In the genomic region with DNA sequence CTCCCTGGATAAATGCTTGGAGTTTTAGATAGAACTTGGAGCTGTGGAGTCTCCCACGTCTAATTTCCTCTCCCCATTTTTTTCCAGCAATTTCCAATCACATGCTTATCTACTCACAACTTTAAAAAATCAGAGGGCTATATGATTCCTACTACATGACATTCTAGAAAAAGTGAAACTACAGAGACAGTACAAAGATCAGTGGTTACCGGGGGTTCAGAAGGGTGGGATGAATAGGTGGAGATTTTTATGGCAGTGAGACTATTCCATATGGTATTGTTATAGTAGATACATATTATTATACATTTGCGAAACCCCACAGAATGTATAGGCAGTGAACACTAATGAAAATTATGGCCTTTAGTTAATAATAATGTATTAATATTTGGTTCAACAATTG, we compare ENCODE assay signal across 16 cellular contexts. TPM values are rescaled to one million over a fixed set of nuclear protein-coding genes. Genes with fewer than 3 reads are reported as not detected.
DNase-seq lines count a peak whose midpoint lies in the region; FAIRE-seq and TF ChIP-seq lines count a peak whose summit lies in the region.
"Had no signal": no experiment of that assay in that cellular context is flagged by ENCODE, and none has a peak within 500 bp of the region (broad histone marks: within the 10 kb centered on the region; RNA-seq: fewer than 3 reads in every experiment).

No MANE protein-coding gene starts in this region.

- no peak for TF ChIP-seq POLR2A in breast epithelium (IDR thresholded peaks at IDR 0.05)
- no peak for TF ChIP-seq POLR2A in endothelial cell of umbilical vein (IDR thresholded peaks at IDR 0.05; ENCODE audit: low read depth, low read length)
- no peak for TF ChIP-seq POLR2A in suprapubic skin (IDR thresholded peaks at IDR 0.05)

- H3K27me3 ChIP-seq in breast epithelium (no peaks in the 10 kb centered on the region), endothelial cell of umbilical vein (ENCODE audit: control insufficient read depth in 2 of 2, insufficient read depth in 2 of 2, low read length in 2 of 2) (no peaks in the 10 kb centered on the region), suprapubic skin (no peaks in the 10 kb centered on the region)

- no peak overlapping the region for H2AFZ ChIP-seq in endothelial cell of umbilical vein (ENCODE audit: low read depth, low read length)

- POLR2A ChIA-PET in MCF 10A (lab: Yijun Ruan, JAX) = no interaction called here
- POLR2A ChIA-PET in endothelial cell of umbilical vein (lab: Charles Lee) = no interaction called here
- POLR2A ChIA-PET in HEK293T (lab: Yijun Ruan, JAX) = no interaction called here

- H3K4me1 ChIP-seq in breast epithelium (peaks cover 0 to 16% of the 10 kb centered on the region in 2 donors), endothelial cell of umbilical vein (ENCODE audit: control insufficient read depth, extremely low read depth, insufficient read depth, low read length) (peaks cover 38% of the 10 kb centered on the region), suprapubic skin (peaks cover 36% of the 10 kb centered on the region)

- H3K79me2 ChIP-seq in endothelial cell of umbilical vein (ENCODE audit: control insufficient read depth, insufficient read depth, low read length) = peaks cover 63% of the 10 kb centered on the region

- DNase-seq in MCF 10A (ENCODE audit: unreplicated experiment) (no peak), breast epithelium (ENCODE audit: low spot score in 2 of 2) (no peak), endothelial cell of umbilical vein (ENCODE audit: low read depth, low spot score) (no peak), suprapubic skin (ENCODE audit: low spot score in 2 of 2) (no peak), GM10266 (ENCODE audit: extremely low spot score) (no peak), HEK293T (ENCODE audit: extremely low spot score) (no peak)
- DNase-seq in central memory CD4-positive, alpha-beta T cell = no peak
- DNase-seq: 8988T, DMS 273 treated with DMSO at 0.1 percent for 48 hours, NCI-H1048, NCI-H146, NCI-H2081 treated with DMSO at 0.1 percent for 48 hours, NCI-H526 treated with DMSO at 0.1 percent for 48 hours had no signal

- no peak for FAIRE-seq in endothelial cell of umbilical vein (lab: Jason Lieb, UNC)
- FAIRE-seq: H54 had no signal

- H3K4me3 ChIP-seq in breast epithelium = no peak overlapping the region
- no peak overlapping the region for H3K4me3 ChIP-seq in endothelial cell of umbilical vein (replicated peaks in 1 of 3; ENCODE audit: insufficient read depth in 1 of 3, low read depth in 1 of 3, low read length in 3 of 3)
- H3K4me3 ChIP-seq in suprapubic skin = no peak overlapping the region

- no peaks in the 10 kb centered on the region for H3K36me3 ChIP-seq in breast epithelium
- peaks cover 0 to 2% of the 10 kb centered on the region in 2 experiments for H3K36me3 ChIP-seq in endothelial cell of umbilical vein (ENCODE audit: control insufficient read depth in 2 of 2, extremely low read depth in 1 of 2, insufficient read depth in 2 of 2, low read length in 2 of 2)
- H3K36me3 ChIP-seq in suprapubic skin = no peaks in the 10 kb centered on the region

- peak overlapping the region; percentile 16 for H3K4me2 ChIP-seq in endothelial cell of umbilical vein (ENCODE audit: insufficient read depth, low read length)

- CTCF ChIA-PET in MCF 10A (lab: Yijun Ruan, JAX) (interaction anchor here (0.6 to 1.7 kb wide), 3 partner anchors 23 to 85 kb away, joined by 4 to 6 read pairs (median 5); a partner anchor contains a TSS), endothelial cell of umbilical vein (lab: Charles Lee) (interaction anchor here (2.4 kb wide), 1 partner anchor 47 kb away, joined by 28 read pairs; no protein-coding TSS in a partner anchor), HEK293T (lab: Yijun Ruan, JAX) (no interaction called here)

- H3K27ac Mint-ChIP-seq in MCF 10A (ENCODE audit: low read depth, unreplicated experiment) = peak overlapping the region; percentile 27
- H3K27ac Mint-ChIP-seq: IgD-negative memory B cell had no signal

- H3K9me3 ChIP-seq in breast epithelium (no peaks in the 10 kb centered on the region), endothelial cell of umbilical vein (replicated peaks; ENCODE audit: control insufficient read depth, insufficient read depth, low read length) (no peaks in the 10 kb centered on the region), suprapubic skin (no peaks in the 10 kb centered on the region)

- 86% methylated on average over 3 of the region's 3 CpGs for WGBS in suprapubic skin

- no peaks in the 10 kb centered on the region for H3K9me3 Mint-ChIP-seq in MCF 10A (ENCODE audit: unreplicated experiment)
- H3K9me3 Mint-ChIP-seq: IgD-negative memory B cell had no signal

- H4K20me1 ChIP-seq in endothelial cell of umbilical vein (replicated peaks; ENCODE audit: control insufficient read depth, extremely low read depth, insufficient read depth, low read length) = no peaks in the 10 kb centered on the region

- H3K4me3 Mint-ChIP-seq in MCF 10A (ENCODE audit: unreplicated experiment) = no peak overlapping the region
- H3K4me3 Mint-ChIP-seq: IgD-negative memory B cell had no signal

- no peak overlapping the region for H3K9ac ChIP-seq in endothelial cell of umbilical vein (replicated peaks; ENCODE audit: extremely low read depth, insufficient read depth, low read length)

- dilution Hi-C loops in endothelial cell of umbilical vein (cut with MboI; ENCODE audit: extremely low pct_ligation_motif_present, low sequenced_read_pairs) = no loop called here

- intact Hi-C loops in MCF 10A (cut with micrococcal nuclease) (no loop called here), breast epithelium (cut with DNase I; ENCODE audit: low total_unique reads) (no loop called here), endothelial cell of umbilical vein (cut with micrococcal nuclease) (no loop called here)

- H3K36me3 Mint-ChIP-seq in MCF 10A (ENCODE audit: insufficient read depth, unreplicated experiment) = peaks cover 16% of the 10 kb centered on the region
- H3K36me3 Mint-ChIP-seq: IgD-negative memory B cell had no signal

- peak overlapping the region in 1 of 2 donors; percentile 56 for H3K27ac ChIP-seq in breast epithelium
- peak overlapping the region; percentile 99 for H3K27ac ChIP-seq in VCaP
- no peak overlapping the region for H3K27ac ChIP-seq in endothelial cell of umbilical vein (ENCODE audit: insufficient read depth, low read depth, low read length)
- peak overlapping the region; percentile 49 for H3K27ac ChIP-seq in suprapubic skin

- TF ChIP-seq CTCF in MCF 10A (IDR thresholded peaks at IDR 0.05; ENCODE audit: unreplicated experiment) (no peak), breast epithelium (IDR thresholded peaks at IDR 0.05) (no peak), VCaP (conservative IDR thresholded peaks at IDR 0.05) (no peak), endothelial cell of umbilical vein (IDR thresholded peaks at IDR 0.05; ENCODE audit: extremely low read depth in 1 of 2, insufficient read depth in 1 of 2, low read depth in 1 of 2, low read length in 2 of 2) (no peak), suprapubic skin (IDR thresholded peaks at IDR 0.05) (no peak), GM10266 (IDR thresholded peaks at IDR 0.05; ENCODE audit: control insufficient read depth, insufficient read depth, low read depth, missing control alignments) (no peak)

- BruUV-seq in MCF 10A (replicated peaks; lab: Mats Ljungman, UMichigan) = no TSS peak
- BruUV-seq in endothelial cell of umbilical vein (replicated peaks; lab: Mats Ljungman, UMichigan) = no TSS peak

- H3K27me3 Mint-ChIP-seq in MCF 10A (ENCODE audit: insufficient read depth, unreplicated experiment) = no peaks in the 10 kb centered on the region
- H3K27me3 Mint-ChIP-seq: IgD-negative memory B cell had no signal

- H3K9me1 ChIP-seq in endothelial cell of umbilical vein (replicated peaks; ENCODE audit: control insufficient read depth, extremely low read depth, insufficient read depth, low read length) = no peaks in the 10 kb centered on the region

- TF ChIP-seq EP300 in suprapubic skin (IDR thresholded peaks at IDR 0.05) = no peak

- H3K4me1 Mint-ChIP-seq in MCF 10A (ENCODE audit: insufficient read depth, unreplicated experiment) = peaks cover 15% of the 10 kb centered on the region

TF ChIP-seq in endothelial cell of umbilical vein, 7 proteins besides CTCF, POLR2A, EP300 and RAD21:
- TF ChIP-seq, protein P1, sequence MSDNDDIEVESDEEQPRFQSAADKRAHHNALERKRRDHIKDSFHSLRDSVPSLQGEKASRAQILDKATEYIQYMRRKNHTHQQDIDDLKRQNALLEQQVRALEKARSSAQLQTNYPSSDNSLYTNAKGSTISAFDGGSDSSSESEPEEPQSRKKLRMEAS (IDR thresholded peaks at IDR 0.05; ENCODE audit: insufficient read depth, insufficient read length) = no peak
- TF ChIP-seq POLR2AphosphoS5 (IDR thresholded peaks at IDR 0.05; ENCODE audit: insufficient read depth, low read depth, low read length) = no peak

TF ChIP-seq in HEK293T, 16 proteins besides CTCF, POLR2A, EP300 and RAD21 (continues in another document):
- no peak for TF ChIP-seq NFRKB (IDR thresholded peaks at IDR 0.05)
- TF ChIP-seq ARNT (IDR thresholded peaks at IDR 0.05) = no peak
- TF ChIP-seq FOXA1 (IDR thresholded peaks at IDR 0.05) = no peak
- TF ChIP-seq SUZ12 (IDR thresholded peaks at IDR 0.05) = no peak
- no peak for TF ChIP-seq HDGF (IDR thresholded peaks at IDR 0.05; ENCODE audit: borderline replicate concordance)
- no peak for TF ChIP-seq TARDBP (IDR thresholded peaks at IDR 0.05)
- no peak for TF ChIP-seq FOXK2 (IDR thresholded peaks at IDR 0.05)
- TF ChIP-seq L3MBTL2 (conservative IDR thresholded peaks at IDR 0.05) = no peak
- TF ChIP-seq, protein P2, sequence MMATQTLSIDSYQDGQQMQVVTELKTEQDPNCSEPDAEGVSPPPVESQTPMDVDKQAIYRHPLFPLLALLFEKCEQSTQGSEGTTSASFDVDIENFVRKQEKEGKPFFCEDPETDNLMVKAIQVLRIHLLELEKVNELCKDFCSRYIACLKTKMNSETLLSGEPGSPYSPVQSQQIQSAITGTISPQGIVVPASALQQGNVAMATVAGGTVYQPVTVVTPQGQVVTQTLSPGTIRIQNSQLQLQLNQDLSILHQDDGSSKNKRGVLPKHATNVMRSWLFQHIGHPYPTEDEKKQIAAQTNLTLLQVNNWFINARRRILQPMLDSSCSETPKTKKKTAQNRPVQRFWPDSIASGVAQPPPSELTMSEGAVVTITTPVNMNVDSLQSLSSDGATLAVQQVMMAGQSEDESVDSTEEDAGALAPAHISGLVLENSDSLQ (IDR thresholded peaks at IDR 0.05) = no peak

RNA-seq across cellular contexts. Expression of a gene that starts 35.5 kb away (rescaled TPM):
- total RNA-seq in MCF 10A (2022) = 39.6 and 40.8 TPM in 2 replicates
- total RNA-seq in breast epithelium = 10 to 100 TPM; 31.4 to 34.1 (median 33.4) TPM
- 56.9 and 68.5 TPM in 2 replicates for total RNA-seq in endothelial cell of umbilical vein
- polyA plus RNA-seq in endothelial cell of umbilical vein = 31.4 and 36.0 TPM in 2 replicates
- polyA plus RNA-seq in endothelial cell of umbilical vein (2011; cell fraction: cytosol; rRNA removed) = 28.0 and 28.4 TPM in 2 replicates
- polyA plus RNA-seq in endothelial cell of umbilical vein (2011; cell fraction: nucleus; rRNA removed) = 68.6 and 78.7 TPM in 2 replicates
- polyA plus RNA-seq in endothelial cell of umbilical vein (2012) = 28.7 and 33.8 TPM in 2 replicates
- 64.9 and 76.4 TPM in 2 replicates for polyA minus RNA-seq in endothelial cell of umbilical vein
- polyA minus RNA-seq in endothelial cell of umbilical vein (2011; cell fraction: cytosol; rRNA and poly(A)+ RNA removed) = 14.8 TPM
- polyA minus RNA-seq in endothelial cell of umbilical vein (2011; cell fraction: nucleus; rRNA and poly(A)+ RNA removed) = 55.6 and 80.4 TPM in 2 replicates
- total RNA-seq in suprapubic skin = 10 to 100 TPM; 26.7 to 60.7 (median 40.5) TPM
